Comparison of ENCODE assay signal across 24 cellular contexts in genomic region chr19:7377196-7377595, GRCh38.
"Had no signal": no experiment of that assay in that cellular context is flagged by ENCODE, and none has a peak within 500 bp of the region (broad histone marks: within the 10 kb centered on the region; RNA-seq: fewer than 3 reads in every experiment).

No MANE protein-coding gene starts in this region.

- H3K4me1 Mint-ChIP-seq: activated CD4-positive, alpha-beta T cell treated with anti-CD3 and anti-CD28 coated beads, Interleukin-2, amount 10 ng/mL, durations not matched to agents 24 days and 14 days had no signal

- H3K36me3 ChIP-seq: brain microvascular endothelial cell, cardiac muscle cell had no signal

- H3K27ac Mint-ChIP-seq: activated CD4-positive, alpha-beta memory T cell treated with anti-CD3 and anti-CD28 coated beads for 36 hours; activated CD4-positive, alpha-beta T cell treated with anti-CD3 and anti-CD28 coated beads, Interleukin-2, amount 10 ng/mL, durations not matched to agents 24 days and 14 days; activated T-cell treated with anti-CD3 and anti-CD28 coated beads, Interleukin-2, amount 50 U/mL, for 72 hours; T-helper 1 cell treated with Interleukin-12 subunit alpha and Interleukin-12 subunit beta and Interleukin-4 antibody, amounts not matched to agents 30 μg/mL and 1 μg/mL, for 36 hours; WTC11 had no signal

- ATAC-seq: activated T-cell treated with anti-CD3 and anti-CD28 coated beads, Interleukin-2, amount 50 U/mL, for 72 hours; WTC11 had no signal

- H3K36me3 Mint-ChIP-seq: WTC11 had no signal

- H3K27me3 ChIP-seq: brain microvascular endothelial cell, cardiac muscle cell, Peyer's patch had no signal

- H3K4me3 ChIP-seq: cardiac muscle cell, Peyer's patch had no signal

- H3K9me3 ChIP-seq: Peyer's patch had no signal

- H3K4me3 Mint-ChIP-seq: activated CD4-positive, alpha-beta memory T cell treated with anti-CD3 and anti-CD28 coated beads for 36 hours; activated CD4-positive, alpha-beta T cell treated with anti-CD3 and anti-CD28 coated beads, Interleukin-2, amount 10 ng/mL, durations not matched to agents 24 days and 14 days; activated T-cell treated with anti-CD3 and anti-CD28 coated beads, Interleukin-2, amount 50 U/mL, for 72 hours; T-helper 1 cell treated with Interleukin-12 subunit alpha and Interleukin-12 subunit beta and Interleukin-4 antibody, amounts not matched to agents 30 μg/mL and 1 μg/mL, for 36 hours; WTC11 had no signal

- H3K27me3 Mint-ChIP-seq: activated CD4-positive, alpha-beta memory T cell treated with anti-CD3 and anti-CD28 coated beads for 36 hours; activated CD4-positive, alpha-beta T cell treated with anti-CD3 and anti-CD28 coated beads, Interleukin-2, amount 10 ng/mL, durations not matched to agents 24 days and 14 days had no signal

- DNase-seq: activated CD4-positive, alpha-beta memory T cell treated with anti-CD3 and anti-CD28 coated beads for 36 hours; activated CD4-positive, alpha-beta T cell treated with anti-CD3 and anti-CD28 coated beads, Interleukin-2, amount 10 ng/mL, durations not matched to agents 24 days and 14 days; activated CD4-positive, CD25-positive, alpha-beta regulatory T cell treated with anti-CD3 and anti-CD28 coated beads, Interleukin-2, amount 50 U/mL, for 72 hours; activated CD8-positive, alpha-beta memory T cell treated with anti-CD3 and anti-CD28 coated beads for 24 hours; activated naive CD4-positive, alpha-beta T cell treated with anti-CD3 and anti-CD28 coated beads, Interleukin-2, amount 50 U/mL, for 16 hours; activated T-cell treated with anti-CD3 and anti-CD28 coated beads, Interleukin-2, amount 50 U/mL, for 72 hours; amygdala; brain microvascular endothelial cell; NCI-H1092; NCI-H1417; NCI-H1694; NCI-H2029 treated with DMSO at 0.1 percent for 48 hours; NCI-H345; NCI-H510A; NCI-H526 treated with DMSO at 0.1 percent for 48 hours; NCI-H82; OCI-M1; SHP77 treated with DMSO at 0.1 percent for 48 hours had no signal

- H3K27ac ChIP-seq: brain microvascular endothelial cell, cardiac muscle cell, KMS-11, Peyer's patch, RWPE1 had no signal

- H3K4me1 ChIP-seq: Peyer's patch had no signal

- H3K9me3 Mint-ChIP-seq: activated CD4-positive, alpha-beta memory T cell treated with anti-CD3 and anti-CD28 coated beads for 36 hours; activated CD4-positive, alpha-beta T cell treated with anti-CD3 and anti-CD28 coated beads, Interleukin-2, amount 10 ng/mL, durations not matched to agents 24 days and 14 days; activated T-cell treated with anti-CD3 and anti-CD28 coated beads, Interleukin-2, amount 50 U/mL, for 72 hours; T-helper 1 cell treated with Interleukin-12 subunit alpha and Interleukin-12 subunit beta and Interleukin-4 antibody, amounts not matched to agents 30 μg/mL and 1 μg/mL, for 36 hours; WTC11 had no signal
